ENCODE assay signal across 1 cellular context in genomic region chr1:97599447-97599846, GRCh38.
TF ChIP-seq lines count a peak whose summit lies in the region.

No MANE protein-coding gene starts in this region.

TF ChIP-seq in H1, 55 proteins besides CTCF, POLR2A, EP300 and RAD21 (continued from another document):
- TF ChIP-seq SIRT6 (IDR thresholded peaks at IDR 0.05; ENCODE audit: low read length) (no peak), EGR1 (IDR thresholded peaks at IDR 0.05; ENCODE audit: borderline replicate concordance, low read depth, low read length) (no peak), CHD1 (IDR thresholded peaks at IDR 0.05; ENCODE audit: low read depth, low read length) (no peak), JUN (IDR thresholded peaks at IDR 0.05; ENCODE audit: low read depth, low read length) (no peak), ZNF274 (IDR thresholded peaks at IDR 0.05; ENCODE audit: borderline replicate concordance, extremely low read depth, low read length) (no peak), KDM5A (IDR thresholded peaks at IDR 0.05; ENCODE audit: low read length) (no peak), CTBP2 (IDR thresholded peaks at IDR 0.05; ENCODE audit: borderline replicate concordance, insufficient read depth, insufficient read length, low read length) (no peak), SUZ12 (IDR thresholded peaks at IDR 0.05; ENCODE audit: low read length) (no peak), GTF2F1 (IDR thresholded peaks at IDR 0.05; ENCODE audit: borderline replicate concordance, low read depth, low read length) (no peak), RFX5 (IDR thresholded peaks at IDR 0.05; ENCODE audit: borderline replicate concordance, low read depth, low read length) (no peak), CBX5 (IDR thresholded peaks at IDR 0.05; ENCODE audit: low read depth, low read length) (no peak), POLR2AphosphoS5 (IDR thresholded peaks at IDR 0.05; ENCODE audit: low read depth, low read length) (no peak)
